6 cellular contexts compared by ENCODE assay signal in the genomic region with DNA sequence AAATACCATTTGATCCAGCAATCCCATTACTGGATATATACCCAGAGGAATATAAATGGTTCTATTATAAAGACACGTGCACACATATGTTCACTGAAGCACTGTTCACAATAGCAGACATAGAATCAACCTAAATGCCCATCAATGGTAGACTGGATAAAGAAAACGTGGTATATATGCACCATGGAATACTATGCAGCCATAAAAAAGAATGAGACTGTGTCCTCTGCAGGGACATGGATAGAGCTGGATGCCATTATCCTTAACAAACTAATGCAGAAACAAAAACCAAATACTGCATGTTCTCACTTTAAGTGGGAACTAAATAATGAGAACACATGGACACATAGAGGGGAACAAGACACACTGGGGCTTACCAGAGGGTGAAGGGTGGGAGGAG.
"Had no signal": no experiment of that assay in that cellular context is flagged by ENCODE, and none has a peak within 500 bp of the region (broad histone marks: within the 10 kb centered on the region; RNA-seq: fewer than 3 reads in every experiment).

No MANE protein-coding gene starts in this region.

- H3K4me3 ChIP-seq: GM12878 had no signal

- DNase-seq: GDM1, GF-D8 had no signal

- FAIRE-seq: GM12878, GM12891, GM18507, GM19239 had no signal

- ATAC-seq: GM12878 had no signal
